In genomic region chr4:122045533-122045932, GRCh38 we compare ENCODE assay signal across 1 cellular context.
TF ChIP-seq lines count a peak whose summit lies in the region.

No MANE protein-coding gene starts in this region.

TF ChIP-seq in SK-N-SH, 30 proteins besides CTCF, POLR2A, EP300 and RAD21 (continued from another document):
- TF ChIP-seq, protein P1, sequence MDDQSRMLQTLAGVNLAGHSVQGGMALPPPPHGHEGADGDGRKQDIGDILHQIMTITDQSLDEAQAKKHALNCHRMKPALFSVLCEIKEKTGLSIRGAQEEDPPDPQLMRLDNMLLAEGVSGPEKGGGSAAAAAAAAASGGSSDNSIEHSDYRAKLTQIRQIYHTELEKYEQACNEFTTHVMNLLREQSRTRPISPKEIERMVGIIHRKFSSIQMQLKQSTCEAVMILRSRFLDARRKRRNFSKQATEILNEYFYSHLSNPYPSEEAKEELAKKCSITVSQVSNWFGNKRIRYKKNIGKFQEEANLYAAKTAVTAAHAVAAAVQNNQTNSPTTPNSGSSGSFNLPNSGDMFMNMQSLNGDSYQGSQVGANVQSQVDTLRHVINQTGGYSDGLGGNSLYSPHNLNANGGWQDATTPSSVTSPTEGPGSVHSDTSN (IDR thresholded peaks at IDR 0.05) = peak; percentile 53
- TF ChIP-seq GABPA (IDR thresholded peaks at IDR 0.05; ENCODE audit: low read depth) (no peak), NRF1 (IDR thresholded peaks at IDR 0.05; ENCODE audit: low read depth, low read length) (no peak), FOXJ3 (CRISPR knock-in tag; IDR thresholded peaks at IDR 0.05) (no peak), YY1 (IDR thresholded peaks at IDR 0.05; ENCODE audit: low read depth) (no peak), RXRA (IDR thresholded peaks at IDR 0.05; ENCODE audit: borderline replicate concordance, low read depth) (peak; percentile 41; the same call in 1 of the 2 replicates)
